ENCODE assay signal across 1 cellular context in genomic region chr11:44286911-44287310, GRCh38.
TF ChIP-seq lines count a peak whose summit lies in the region.

No MANE protein-coding gene starts in this region.

TF ChIP-seq in IMR-90, 13 proteins besides CTCF, POLR2A, EP300 and RAD21 (continued from another document):
- no peak for TF ChIP-seq USF2 (IDR thresholded peaks at IDR 0.05; ENCODE audit: low read depth, low read length)
- no peak for TF ChIP-seq RCOR1 (IDR thresholded peaks at IDR 0.05; ENCODE audit: insufficient replicate concordance, low read length)
- TF ChIP-seq ELK1 (IDR thresholded peaks at IDR 0.05; ENCODE audit: borderline replicate concordance, low read depth, low read length), result no peak
- TF ChIP-seq SMC3 (IDR thresholded peaks at IDR 0.05; ENCODE audit: low read depth, low read length), result no peak
- no peak for TF ChIP-seq MXI1 (IDR thresholded peaks at IDR 0.05; ENCODE audit: borderline replicate concordance, low read depth, low read length)
- TF ChIP-seq CHD1 (IDR thresholded peaks at IDR 0.05; ENCODE audit: low read depth, low read length), result no peak
- no peak for TF ChIP-seq FOS (IDR thresholded peaks at IDR 0.05; ENCODE audit: low read depth, low read length)
- TF ChIP-seq BHLHE40 (IDR thresholded peaks at IDR 0.05; ENCODE audit: low read depth, low read length), result no peak
TF ChIP-seq in IMR-90: peak in this region for 0.
